In the genomic region with DNA sequence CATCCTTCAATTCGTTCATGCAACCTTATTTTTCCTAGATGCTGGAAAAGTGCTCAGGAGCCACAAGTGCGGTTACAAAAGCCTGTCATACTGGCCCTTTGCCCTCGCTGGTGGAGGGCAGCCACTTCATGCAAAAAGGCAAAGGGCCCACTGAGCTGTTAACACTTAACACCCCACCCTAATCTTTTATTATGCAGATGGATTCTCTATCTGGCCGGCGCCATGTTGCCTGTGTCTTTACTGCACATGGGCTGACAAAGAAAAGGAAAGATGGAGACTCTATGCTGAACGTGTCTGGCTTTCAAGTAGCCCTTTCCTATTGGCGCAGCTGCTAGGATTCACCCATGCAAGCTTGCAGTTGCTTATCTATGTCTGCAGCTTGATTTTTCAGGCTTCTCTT, we compare ENCODE assay signal across 1 cellular context.
TF ChIP-seq lines count a peak whose summit lies in the region.

No MANE protein-coding gene starts in this region.

TF ChIP-seq in H1, 55 proteins besides CTCF, POLR2A, EP300 and RAD21:
- TF ChIP-seq POU5F1 (IDR thresholded peaks at IDR 0.05; ENCODE audit: low read depth, low read length) = 0 out of 2 replicates have a peak, but pooled peaks have one; percentile 4
- no peak for TF ChIP-seq SP4 (IDR thresholded peaks at IDR 0.05; ENCODE audit: low read length)
- peak; percentile 59; the same call in 1 of the 2 replicates for TF ChIP-seq YY1 (IDR thresholded peaks at IDR 0.05; ENCODE audit: low read depth, low read length)
- no peak for TF ChIP-seq TCF12 (IDR thresholded peaks at IDR 0.05; ENCODE audit: low read depth, low read length)
- TF ChIP-seq CHD7 (IDR thresholded peaks at IDR 0.05; ENCODE audit: insufficient replicate concordance, low read length) = no peak
- TF ChIP-seq RBBP5 (IDR thresholded peaks at IDR 0.05; ENCODE audit: borderline replicate concordance, low read depth, low read length) = no peak
- TF ChIP-seq MAX (IDR thresholded peaks at IDR 0.05) = peak; percentile 48
- peak; percentile 31; the same call in 1 of the 2 replicates for TF ChIP-seq E2F6 (IDR thresholded peaks at IDR 0.05)
TF ChIP-seq in H1: peak in this region for 4.
